16 cellular contexts compared by ENCODE assay signal in the genomic region with DNA sequence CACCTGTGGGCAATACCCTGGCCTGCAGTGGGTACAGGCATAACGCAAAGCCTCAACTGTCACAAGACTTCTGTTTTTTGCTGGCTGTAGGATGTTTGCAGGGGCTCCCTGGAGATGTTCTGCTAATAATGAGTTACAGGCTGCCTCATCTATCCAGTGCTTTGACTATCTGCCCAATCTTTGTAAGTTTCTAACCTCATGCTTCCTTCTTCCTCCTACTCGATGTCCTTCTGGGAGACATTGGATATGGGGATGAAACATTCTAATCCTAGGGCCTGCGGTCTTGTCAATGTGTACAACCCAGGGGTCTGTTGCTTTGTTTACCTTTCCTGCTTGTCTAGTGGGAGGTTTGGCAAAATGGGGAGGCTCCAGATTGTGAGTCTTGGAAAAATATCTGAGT.
"Had no signal": no experiment of that assay in that cellular context is flagged by ENCODE, and none has a peak within 500 bp of the region (broad histone marks: within the 10 kb centered on the region; RNA-seq: fewer than 3 reads in every experiment).

No MANE protein-coding gene starts in this region.

- H3K79me2 ChIP-seq: parathyroid adenoma had no signal

- H3K4me3 Mint-ChIP-seq: brain; endodermal cell; stimulated activated naive B cell treated with anti-CD40 and anti-IgM and Interleukin-4, amounts not matched to agents 10 μg/mL and 1 μg/mL and 100 μg/mL, for 72 hours; T-helper 17 cell had no signal

- H3K4me1 Mint-ChIP-seq: endodermal cell; stimulated activated naive B cell treated with anti-CD40 and anti-IgM and Interleukin-4, amounts not matched to agents 10 μg/mL and 1 μg/mL and 100 μg/mL, for 72 hours; T-helper 17 cell had no signal

- H3K27ac Mint-ChIP-seq: activated naive CD4-positive, alpha-beta T cell treated with anti-CD3 and anti-CD28 coated beads, Interleukin-2, amount 50 U/mL, for 72 hours; brain; endodermal cell; stimulated activated naive B cell treated with anti-CD40 and anti-IgM and Interleukin-4, amounts not matched to agents 10 μg/mL and 1 μg/mL and 100 μg/mL, for 72 hours; T-helper 17 cell had no signal

- H3K4me1 ChIP-seq: parathyroid adenoma had no signal

- H3K27ac ChIP-seq: dorsolateral prefrontal cortex, left lung, parathyroid adenoma, WERI-Rb-1 had no signal

- H3K9me3 Mint-ChIP-seq: activated naive CD4-positive, alpha-beta T cell treated with anti-CD3 and anti-CD28 coated beads, Interleukin-2, amount 50 U/mL, for 72 hours; brain; endodermal cell; stimulated activated naive B cell treated with anti-CD40 and anti-IgM and Interleukin-4, amounts not matched to agents 10 μg/mL and 1 μg/mL and 100 μg/mL, for 72 hours had no signal

- H3K9me3 ChIP-seq: left lung, tibial nerve had no signal

- H3K27me3 Mint-ChIP-seq: brain had no signal

- H3K36me3 ChIP-seq: left lung, tibial nerve, WERI-Rb-1 had no signal

- H2AFZ ChIP-seq: parathyroid adenoma had no signal

- H3K27me3 ChIP-seq: left lung, tibial nerve had no signal

- ATAC-seq: activated naive CD4-positive, alpha-beta T cell treated with anti-CD3 and anti-CD28 coated beads, Interleukin-2, amount 50 U/mL, for 72 hours; left lung; stimulated activated naive B cell treated with anti-CD40 and anti-IgM and Interleukin-4, amounts not matched to agents 10 μg/mL and 1 μg/mL and 100 μg/mL, for 72 hours; T-helper 17 cell had no signal

- H3K9ac ChIP-seq: parathyroid adenoma had no signal

- DNase-seq: activated CD4-positive, alpha-beta T cell treated with anti-CD3 and anti-CD28 coated beads, Interleukin-2, amount 50 U/mL, for 48 hours; activated effector memory CD4-positive, alpha-beta T cell treated with Interleukin-2 at 50 U/mL for 16 hours; activated T-cell treated with anti-CD3 and anti-CD28 coated beads, Interleukin-2, amount 50 U/mL, for 1 hour; dorsolateral prefrontal cortex; endodermal cell; hypothalamus; kidney; left lung; stimulated activated CD4-positive, alpha-beta T cell treated with anti-CD3 and anti-CD28 coated beads, Interleukin-2, amount 100 ng/mL, for 48 hours; stimulated activated naive B cell treated with anti-CD40 and anti-IgM and Interleukin-4, amounts not matched to agents 10 μg/mL and 1 μg/mL and 100 μg/mL, for 72 hours; T-helper 17 cell; WERI-Rb-1 had no signal

- H3K4me3 ChIP-seq: dorsolateral prefrontal cortex, left lung, tibial nerve had no signal

- H3K36me3 Mint-ChIP-seq: activated naive CD4-positive, alpha-beta T cell treated with anti-CD3 and anti-CD28 coated beads, Interleukin-2, amount 50 U/mL, for 72 hours; brain; stimulated activated naive B cell treated with anti-CD40 and anti-IgM and Interleukin-4, amounts not matched to agents 10 μg/mL and 1 μg/mL and 100 μg/mL, for 72 hours had no signal
